Comparison of ENCODE assay signal across 9 cellular contexts in genomic region chr1:56315293-56315942, GRCh38.
"Had no signal": no experiment of that assay in that cellular context is flagged by ENCODE, and none has a peak within 500 bp of the region (broad histone marks: within the 10 kb centered on the region; RNA-seq: fewer than 3 reads in every experiment).

No MANE protein-coding gene starts in this region.

- H3K9ac ChIP-seq: GM23248 had no signal

- FAIRE-seq: HTR-8/SVneo, K562 had no signal

- ATAC-seq: HCT116, K562 had no signal

- DNase-seq: GM23248, GOT3, H7, HFFc6, KG1 had no signal

- H3K36me3 ChIP-seq: HAP-1 had no signal

- H3K4me3 ChIP-seq: GM23248, HAP-1, K562 had no signal

- H2AFZ ChIP-seq: GM23248 had no signal

- H3K4me1 ChIP-seq: HAP-1 had no signal

- H3K9me3 ChIP-seq: HAP-1 had no signal

- H3K27ac ChIP-seq: GM23248 had no signal
